In genomic region chr7:48528689-48529088, GRCh38 we compare ENCODE assay signal across 18 cellular contexts.
A peak's percentile ranks its signal among the peaks of the same experiment; 100 is the strongest.
DNase-seq lines count a peak whose midpoint lies in the region; ATAC-seq and TF ChIP-seq lines count a peak whose summit lies in the region.
"Had no signal": no experiment of that assay in that cellular context is flagged by ENCODE, and none has a peak within 500 bp of the region (broad histone marks: within the 10 kb centered on the region; RNA-seq: fewer than 3 reads in every experiment).

No MANE protein-coding gene starts in this region.

- H3K27me3 Mint-ChIP-seq in natural killer cell treated with Interleukin-12 subunit alpha and Interleukin-12 subunit beta and Interleukin-15 and Interleukin-18, amount 100 ng/mL, for 72 hours, result no peaks in the 10 kb centered on the region
- H3K27me3 Mint-ChIP-seq in natural killer cell (ENCODE audit: low read depth in 2 of 2), result no peaks in the 10 kb centered on the region
- H3K27me3 Mint-ChIP-seq: activated naive CD8-positive, alpha-beta T cell; CD4-positive, CD25-positive, alpha-beta regulatory T cell had no signal

- no peak overlapping the region for H3K4me3 Mint-ChIP-seq in natural killer cell treated with Interleukin-12 subunit alpha and Interleukin-12 subunit beta and Interleukin-15 and Interleukin-18, amount 100 ng/mL, for 72 hours
- no peak overlapping the region for H3K4me3 Mint-ChIP-seq in natural killer cell
- H3K4me3 Mint-ChIP-seq: activated CD8-positive, alpha-beta T cell treated with anti-CD3 and anti-CD28 coated beads, Interleukin-2, amount 10 ng/mL, durations not matched to agents 7 days and 5 days; activated naive CD8-positive, alpha-beta T cell; CD4-positive, CD25-positive, alpha-beta regulatory T cell had no signal

- peak; percentile 20 to 24 for ATAC-seq in natural killer cell treated with Interleukin-12 subunit alpha and Interleukin-12 subunit beta and Interleukin-15 and Interleukin-18, amount 100 ng/mL, for 72 hours
- ATAC-seq in natural killer cell (no peak), foreskin keratinocyte (peak; percentile 44), HG03175 (IDR thresholded peaks at IDR 0.05; ENCODE audit: unreplicated experiment) (no peak)
- ATAC-seq: activated CD8-positive, alpha-beta T cell treated with anti-CD3 and anti-CD28 coated beads, Interleukin-2, amount 10 ng/mL, durations not matched to agents 7 days and 5 days had no signal

- intact Hi-C loops in natural killer cell (cut with micrococcal nuclease), result no loop called here
- intact Hi-C loops in uterus (cut with DNase I; ENCODE audit: low total_unique reads), result no loop called here

- no peak overlapping the region for H3K27ac Mint-ChIP-seq in natural killer cell treated with Interleukin-12 subunit alpha and Interleukin-12 subunit beta and Interleukin-15 and Interleukin-18, amount 100 ng/mL, for 72 hours
- no peak overlapping the region for H3K27ac Mint-ChIP-seq in natural killer cell
- H3K27ac Mint-ChIP-seq: activated CD8-positive, alpha-beta T cell treated with anti-CD3 and anti-CD28 coated beads, Interleukin-2, amount 10 ng/mL, durations not matched to agents 7 days and 5 days; activated naive CD8-positive, alpha-beta T cell had no signal

- no peaks in the 10 kb centered on the region for H3K36me3 ChIP-seq in uterus

- H3K27ac ChIP-seq in foreskin keratinocyte (no peak overlapping the region), uterus (no peak overlapping the region)
- H3K27ac ChIP-seq: testis had no signal

- no peaks in the 10 kb centered on the region for H3K4me1 Mint-ChIP-seq in natural killer cell treated with Interleukin-12 subunit alpha and Interleukin-12 subunit beta and Interleukin-15 and Interleukin-18, amount 100 ng/mL, for 72 hours (ENCODE audit: low read depth in 2 of 2)
- no peaks in the 10 kb centered on the region for H3K4me1 Mint-ChIP-seq in natural killer cell
- H3K4me1 Mint-ChIP-seq: CD4-positive, CD25-positive, alpha-beta regulatory T cell had no signal

- no peak for TF ChIP-seq POLR2A in NB4 (IDR thresholded peaks at IDR 0.05; ENCODE audit: extremely low read depth, insufficient read length)
- TF ChIP-seq POLR2A in uterus (IDR thresholded peaks at IDR 0.05), result no peak

- H3K4me3 ChIP-seq in NB4 (ENCODE audit: low read depth, low read length), result no peak overlapping the region
- H3K4me3 ChIP-seq in uterus, result no peak overlapping the region
- H3K4me3 ChIP-seq: testis had no signal

- H3K9me3 Mint-ChIP-seq in natural killer cell treated with Interleukin-12 subunit alpha and Interleukin-12 subunit beta and Interleukin-15 and Interleukin-18, amount 100 ng/mL, for 72 hours, result peaks cover 4% of the 10 kb centered on the region
- peaks cover 11 to 15% of the 10 kb centered on the region in 2 donors for H3K9me3 Mint-ChIP-seq in natural killer cell

- H3K27me3 ChIP-seq in foreskin keratinocyte, result peaks cover 12% of the 10 kb centered on the region
- no peaks in the 10 kb centered on the region for H3K27me3 ChIP-seq in uterus
- H3K27me3 ChIP-seq: testis had no signal

- no peak for DNase-seq in natural killer cell treated with Interleukin-12 subunit alpha and Interleukin-12 subunit beta and Interleukin-15 and Interleukin-18, amount 100 ng/mL, for 72 hours (ENCODE audit: low spot score)
- no peak for DNase-seq in natural killer cell
- peak; percentile 57 for DNase-seq in NB4 (ENCODE audit: low read depth)
- DNase-seq in foreskin keratinocyte, result no peak
- DNase-seq in DMS 273 (lab: John Stamatoyannopoulos, UW; ENCODE audit: unreplicated experiment), result no peak
- no peak for DNase-seq in NCI-H1092 treated with DMSO at 0.1 percent for 48 hours (lab: John Stamatoyannopoulos, UW)
- no peak for DNase-seq in uterus
- DNase-seq: activated CD4-positive, CD25-positive, alpha-beta regulatory T cell; activated CD8-positive, alpha-beta T cell treated with anti-CD3 and anti-CD28 coated beads, Interleukin-2, amount 10 ng/mL, durations not matched to agents 7 days and 5 days; activated T-cell treated with anti-CD3 and anti-CD28 coated beads, Interleukin-2, amount 50 U/mL, for 48 hours; CD4-positive, CD25-positive, alpha-beta regulatory T cell; DMS79 treated with DMSO at 0.1 percent for 48 hours; NCI-H1436 treated with DMSO at 0.1 percent for 48 hours; Right ventricle myocardium superior; T-helper 2 cell; testis had no signal

- TF ChIP-seq CTCF in natural killer cell (IDR thresholded peaks at IDR 0.05), result no peak
- peak; percentile 9 for TF ChIP-seq CTCF in NB4 (IDR thresholded peaks at IDR 0.05; ENCODE audit: low read depth, low read length)
- peak; percentile 3 for TF ChIP-seq CTCF in foreskin keratinocyte (conservative IDR thresholded peaks at IDR 0.05)
- TF ChIP-seq CTCF in uterus (IDR thresholded peaks at IDR 0.05), result no peak

- H3K4me1 ChIP-seq in foreskin keratinocyte (no peaks in the 10 kb centered on the region), uterus (no peaks in the 10 kb centered on the region)
- H3K4me1 ChIP-seq: testis had no signal

- H3K9me3 ChIP-seq in uterus, result no peaks in the 10 kb centered on the region
- H3K9me3 ChIP-seq: testis had no signal

- no peaks in the 10 kb centered on the region for H3K36me3 Mint-ChIP-seq in natural killer cell treated with Interleukin-12 subunit alpha and Interleukin-12 subunit beta and Interleukin-15 and Interleukin-18, amount 100 ng/mL, for 72 hours
- no peaks in the 10 kb centered on the region for H3K36me3 Mint-ChIP-seq in natural killer cell
- H3K36me3 Mint-ChIP-seq: activated naive CD8-positive, alpha-beta T cell; CD4-positive, CD25-positive, alpha-beta regulatory T cell had no signal

Comparison
In these comparisons a context has a peak if more than half of its experiments do, and no peak if none do; other contexts are left out.
1. ATAC-seq: peak in natural killer cell treated with Interleukin-12 subunit alpha and Interleukin-12 subunit beta and Interleukin-15 and Interleukin-18, amount 100 ng/mL, for 72 hours (2 of 2) and foreskin keratinocyte (single experiment); none in natural killer cell (0 of 3) and HG03175 (single experiment).
2. CTCF ChIP-seq: peak in NB4 (single experiment) and foreskin keratinocyte (single experiment); none in natural killer cell (single experiment) and uterus (0 of 4).